Comparison of ENCODE assay signal across 16 cellular contexts in the genomic region with DNA sequence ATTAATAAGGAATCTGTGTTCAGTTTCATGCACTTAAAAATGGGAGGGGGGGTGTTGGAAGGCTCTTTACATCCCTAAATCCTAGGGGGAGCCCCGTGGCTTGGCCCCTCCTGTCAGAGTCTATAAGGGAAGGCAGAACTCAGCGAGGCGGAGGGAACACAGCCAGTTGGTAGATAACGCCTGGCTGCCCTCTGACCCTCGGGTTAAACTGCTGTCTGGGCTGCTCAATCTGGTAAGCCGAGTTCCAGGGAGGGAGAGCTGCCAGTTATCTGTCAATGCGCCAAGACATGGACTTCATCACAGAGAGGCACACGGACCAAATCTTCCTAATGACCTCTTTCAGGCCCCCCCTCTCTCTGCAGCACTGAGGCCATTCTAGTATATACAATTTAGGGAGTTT.
A peak's percentile ranks its signal among the peaks of the same experiment; 100 is the strongest.
DNase-seq lines count a peak whose midpoint lies in the region; ATAC-seq and TF ChIP-seq lines count a peak whose summit lies in the region.
"Had no signal": no experiment of that assay in that cellular context is flagged by ENCODE, and none has a peak within 500 bp of the region (broad histone marks: within the 10 kb centered on the region; RNA-seq: fewer than 3 reads in every experiment).

No MANE protein-coding gene starts in this region.

- no peaks in the 10 kb centered on the region for H3K9me3 Mint-ChIP-seq in T-helper 1 cell treated with Interleukin-12 subunit alpha and Interleukin-12 subunit beta and Interleukin-4 antibody, amounts not matched to agents 30 μg/mL and 1 μg/mL, for 36 hours
- H3K9me3 Mint-ChIP-seq in nephron (no peaks in the 10 kb centered on the region), mesothelial cell of epicardium (no peaks in the 10 kb centered on the region), GM23338 (no peaks in the 10 kb centered on the region), immature natural killer cell (peaks cover 0 to 4% (median 0%) of the 10 kb centered on the region in 6 donors)
- H3K9me3 Mint-ChIP-seq: CD8-positive, alpha-beta T cell; H9 had no signal

- no peaks in the 10 kb centered on the region for H3K36me3 Mint-ChIP-seq in T-helper 1 cell treated with Interleukin-12 subunit alpha and Interleukin-12 subunit beta and Interleukin-4 antibody, amounts not matched to agents 30 μg/mL and 1 μg/mL, for 36 hours (ENCODE audit: low read depth)
- H3K36me3 Mint-ChIP-seq in nephron (ENCODE audit: low read depth), result no peaks in the 10 kb centered on the region
- no peaks in the 10 kb centered on the region for H3K36me3 Mint-ChIP-seq in mesothelial cell of epicardium
- no peaks in the 10 kb centered on the region for H3K36me3 Mint-ChIP-seq in GM23338 (ENCODE audit: low read depth)
- no peaks in the 10 kb centered on the region for H3K36me3 Mint-ChIP-seq in immature natural killer cell
- H3K36me3 Mint-ChIP-seq: CD8-positive, alpha-beta T cell had no signal

- H3K27ac Mint-ChIP-seq in T-helper 1 cell treated with Interleukin-12 subunit alpha and Interleukin-12 subunit beta and Interleukin-4 antibody, amounts not matched to agents 30 μg/mL and 1 μg/mL, for 36 hours, result peak overlapping the region; percentile 1
- peak overlapping the region; percentile 15 to 73 (median 16) for H3K27ac Mint-ChIP-seq in nephron
- H3K27ac Mint-ChIP-seq in mesothelial cell of epicardium, result no peak overlapping the region
- no peak overlapping the region for H3K27ac Mint-ChIP-seq in GM23338
- no peak overlapping the region for H3K27ac Mint-ChIP-seq in immature natural killer cell
- H3K27ac Mint-ChIP-seq: CD8-positive, alpha-beta T cell had no signal

- H3K4me1 Mint-ChIP-seq in T-helper 1 cell treated with Interleukin-12 subunit alpha and Interleukin-12 subunit beta and Interleukin-4 antibody, amounts not matched to agents 30 μg/mL and 1 μg/mL, for 36 hours (ENCODE audit: low read depth), result peaks cover 37% of the 10 kb centered on the region
- H3K4me1 Mint-ChIP-seq in nephron, result peaks cover 17% of the 10 kb centered on the region
- peaks cover 11% of the 10 kb centered on the region for H3K4me1 Mint-ChIP-seq in mesothelial cell of epicardium
- peaks cover 11% of the 10 kb centered on the region for H3K4me1 Mint-ChIP-seq in GM23338
- peaks cover 25 to 35% of the 10 kb centered on the region in 2 donors for H3K4me1 Mint-ChIP-seq in immature natural killer cell

- H3K27me3 ChIP-seq in GM23338 (ENCODE audit: insufficient read depth), result no peaks in the 10 kb centered on the region

- peaks cover 5% of the 10 kb centered on the region; the same call in 1 of the 2 replicates for H3K4me1 ChIP-seq in GM23338 (ENCODE audit: insufficient read depth)

- no peak overlapping the region for H3K4me3 ChIP-seq in GM23338
- H3K4me3 ChIP-seq: BLaER1 treated with 17β-estradiol and CSF1 and Interleukin-3, amounts not matched to agents 10 nM and 100 nM had no signal

- H3K79me2 ChIP-seq in GM23338 (replicated peaks; ENCODE audit: insufficient read depth), result no peaks in the 10 kb centered on the region

- no peaks in the 10 kb centered on the region for H4K20me1 ChIP-seq in GM23338 (replicated peaks; ENCODE audit: insufficient read depth)

- DNase-seq in T-helper 1 cell, result no peak
- peak; percentile 56 for DNase-seq in SK-N-DZ (ENCODE audit: low spot score)
- no peak for DNase-seq in mesothelial cell of epicardium (ENCODE audit: low spot score in 2 of 2, unreplicated experiment in 2 of 2)
- DNase-seq in GM23338 (ENCODE audit: low spot score), result no peak
- DNase-seq in immature natural killer cell, result no peak
- DNase-seq: 8988T; Calu3; CD8-positive, alpha-beta T cell; DMS79 treated with DMSO at 0.1 percent for 48 hours; GF-D8; H9; IMR-90 had no signal

- no peak for TF ChIP-seq CTCF in nephron (IDR thresholded peaks at IDR 0.05; ENCODE audit: unreplicated experiment in 3 of 3)
- no peak for TF ChIP-seq CTCF in mesothelial cell of epicardium (IDR thresholded peaks at IDR 0.05; ENCODE audit: unreplicated experiment)
- TF ChIP-seq CTCF in GM23338 (conservative IDR thresholded peaks at IDR 0.05; ENCODE audit: low read depth in 2 of 2), result no peak

- no peak overlapping the region for H3K27ac ChIP-seq in GM23338 (ENCODE audit: low read depth)
- H3K27ac ChIP-seq: BLaER1 treated with 17β-estradiol and CSF1 and Interleukin-3, amounts not matched to agents 10 nM and 100 nM; HL-60 had no signal

- H3K9me2 ChIP-seq in GM23338 (ENCODE audit: insufficient read depth), result no peaks in the 10 kb centered on the region

- no peak overlapping the region for H2AFZ ChIP-seq in GM23338

- no peak overlapping the region for H3K4me3 Mint-ChIP-seq in T-helper 1 cell treated with Interleukin-12 subunit alpha and Interleukin-12 subunit beta and Interleukin-4 antibody, amounts not matched to agents 30 μg/mL and 1 μg/mL, for 36 hours
- H3K4me3 Mint-ChIP-seq in nephron, result no peak overlapping the region
- no peak overlapping the region for H3K4me3 Mint-ChIP-seq in mesothelial cell of epicardium
- H3K4me3 Mint-ChIP-seq in GM23338, result no peak overlapping the region
- no peak overlapping the region for H3K4me3 Mint-ChIP-seq in immature natural killer cell
- H3K4me3 Mint-ChIP-seq: CD8-positive, alpha-beta T cell; H9 had no signal

- peaks cover 70% of the 10 kb centered on the region for H3K27me3 Mint-ChIP-seq in T-helper 1 cell treated with Interleukin-12 subunit alpha and Interleukin-12 subunit beta and Interleukin-4 antibody, amounts not matched to agents 30 μg/mL and 1 μg/mL, for 36 hours (ENCODE audit: low read depth)
- H3K27me3 Mint-ChIP-seq in nephron (ENCODE audit: low read depth), result peaks cover 3% of the 10 kb centered on the region
- no peaks in the 10 kb centered on the region for H3K27me3 Mint-ChIP-seq in mesothelial cell of epicardium (ENCODE audit: low read depth)
- peaks cover 5% of the 10 kb centered on the region for H3K27me3 Mint-ChIP-seq in GM23338 (ENCODE audit: insufficient read depth, low read depth, poor library complexity)
- peaks cover 19 to 36% (median 23%) of the 10 kb centered on the region in 3 donors for H3K27me3 Mint-ChIP-seq in immature natural killer cell (ENCODE audit: low read depth in 3 of 3)

- H3K36me3 ChIP-seq in GM23338 (ENCODE audit: insufficient read depth), result no peaks in the 10 kb centered on the region
- H3K36me3 ChIP-seq: BLaER1 treated with 17β-estradiol and CSF1 and Interleukin-3, amounts not matched to agents 10 nM and 100 nM had no signal

- ATAC-seq in GM23338, result no peak
- ATAC-seq: CD8-positive, alpha-beta T cell had no signal

- H3K4me2 ChIP-seq in GM23338, result no peak overlapping the region
- H3K4me2 ChIP-seq: BLaER1 treated with 17β-estradiol and CSF1 and Interleukin-3, amounts not matched to agents 10 nM and 100 nM had no signal

- H3F3A ChIP-seq in GM23338 (replicated peaks; ENCODE audit: low read depth), result no peaks in the 10 kb centered on the region

TF ChIP-seq in GM23338, 12 proteins besides CTCF, POLR2A, EP300 and RAD21 (continues in another document):
- no peak for TF ChIP-seq JUNB (IDR thresholded peaks at IDR 0.05; ENCODE audit: unreplicated experiment)

Comparison
In these comparisons a context has a peak if more than half of its experiments do, and no peak if none do; other contexts are left out.
1. H3K27ac Mint-ChIP-seq: peak in T-helper 1 cell treated with Interleukin-12 subunit alpha and Interleukin-12 subunit beta and Interleukin-4 antibody, amounts not matched to agents 30 μg/mL and 1 μg/mL, for 36 hours (single experiment) and nephron (3 of 3); none in mesothelial cell of epicardium (single experiment), GM23338 (single experiment) and immature natural killer cell (0 of 6).